6 cellular contexts compared by ENCODE assay signal in genomic region chr16:29453754-29454153, GRCh38. TPM values are rescaled to one million over a fixed set of nuclear protein-coding genes. Genes with fewer than 3 reads are reported as not detected.
DNase-seq lines count a peak whose midpoint lies in the region; ATAC-seq and TF ChIP-seq lines count a peak whose summit lies in the region.
"Not testable (repeated sequence)": the region's sequence is repeated elsewhere in the genome, so short reads cannot be mapped to it uniquely, and the experiment has no call there.
"Had no signal": no experiment of that assay in that cellular context is flagged by ENCODE, and none has a peak within 500 bp of the region (broad histone marks: within the 10 kb centered on the region; RNA-seq: fewer than 3 reads in every experiment).

No MANE protein-coding gene starts in this region.

- H3K4me1 Mint-ChIP-seq in activated T-cell treated with anti-CD3 and anti-CD28 coated beads, Interleukin-2, amount 50 U/mL, for 72 hours (ENCODE audit: low read depth): not testable (repeated sequence)

- intact Hi-C loops in right lobe of liver (cut with DNase I): not testable (repeated sequence)

- TF ChIP-seq CTCF in right lobe of liver (IDR thresholded peaks at IDR 0.05): not testable (repeated sequence)

- ATAC-seq in GM19438 (IDR thresholded peaks at IDR 0.05; ENCODE audit: low read depth, unreplicated experiment): peak; percentile 20
- peak; percentile 9 for ATAC-seq in HG02763 (IDR thresholded peaks at IDR 0.05; ENCODE audit: unreplicated experiment)
- ATAC-seq in HG03439 (IDR thresholded peaks at IDR 0.05; ENCODE audit: unreplicated experiment): peak; percentile 16
- ATAC-seq in activated T-cell treated with anti-CD3 and anti-CD28 coated beads, Interleukin-2, amount 50 U/mL, for 72 hours (replicated peaks in 1 of 2): peak; percentile 12 to 17
- peak; percentile 18 to 39 (median 38) for ATAC-seq in right lobe of liver

- H3K27me3 Mint-ChIP-seq in activated T-cell treated with anti-CD3 and anti-CD28 coated beads, Interleukin-2, amount 50 U/mL, for 72 hours (ENCODE audit: low read depth): not testable (repeated sequence)

- WGBS in right lobe of liver (ENCODE audit: insufficient coverage, low coverage, low lambda C conversion rate, missing lambda C conversion rate): no CpG with 5 or more reads among the region's 21 CpGs

- not testable (repeated sequence) for DNase-seq in activated T-cell treated with anti-CD3 and anti-CD28 coated beads, Interleukin-2, amount 50 U/mL, for 72 hours; right lobe of liver

- H3K4me3 ChIP-seq in right lobe of liver: not testable (repeated sequence)

- TF ChIP-seq POLR2A in right lobe of liver (IDR thresholded peaks at IDR 0.05): not testable (repeated sequence)

- not testable (repeated sequence) for H3K27ac ChIP-seq in right lobe of liver

- not testable (repeated sequence) for H3K9me3 Mint-ChIP-seq in activated T-cell treated with anti-CD3 and anti-CD28 coated beads, Interleukin-2, amount 50 U/mL, for 72 hours

- not testable (repeated sequence) for H3K36me3 ChIP-seq in right lobe of liver

- H3K27ac Mint-ChIP-seq in activated T-cell treated with anti-CD3 and anti-CD28 coated beads, Interleukin-2, amount 50 U/mL, for 72 hours: not testable (repeated sequence)

- H3K4me3 Mint-ChIP-seq in activated T-cell treated with anti-CD3 and anti-CD28 coated beads, Interleukin-2, amount 50 U/mL, for 72 hours: not testable (repeated sequence)

- not testable (repeated sequence) for H3K27me3 ChIP-seq in right lobe of liver

- H3K4me1 ChIP-seq in right lobe of liver: not testable (repeated sequence)

- not testable (repeated sequence) for H3K9me3 ChIP-seq in right lobe of liver

- not testable (repeated sequence) for H3K36me3 Mint-ChIP-seq in activated T-cell treated with anti-CD3 and anti-CD28 coated beads, Interleukin-2, amount 50 U/mL, for 72 hours (ENCODE audit: insufficient read depth in 2 of 2)

RNA-seq across cellular contexts. Expression of gene BOLA2, which starts 0.4 kb away (rescaled TPM):
- 10 to 100 TPM; 12.0 to 14.6 TPM for total RNA-seq in activated T-cell treated with anti-CD3 and anti-CD28 coated beads, Interleukin-2, amount 50 U/mL, for 72 hours
- total RNA-seq in right lobe of liver: 1 to 10 TPM; 1.7 to 6.6 (median 2.7) TPM

RNA-seq across cellular contexts. Expression of gene SLX1B, which starts 0.6 kb away (rescaled TPM):
- 10 to 100 TPM; 44.6 to 78.6 TPM for total RNA-seq in activated T-cell treated with anti-CD3 and anti-CD28 coated beads, Interleukin-2, amount 50 U/mL, for 72 hours
- 10 to 100 TPM; 14.4 to 37.8 (median 25.5) TPM for total RNA-seq in right lobe of liver

RNA-seq across cellular contexts. Expression of gene SULT1A4, which starts 6.0 kb away (rescaled TPM):
- total RNA-seq in activated T-cell treated with anti-CD3 and anti-CD28 coated beads, Interleukin-2, amount 50 U/mL, for 72 hours: 1 to 10 TPM; 1.4 to 2.0 TPM
- 1 to 10 TPM in 4 of 6 experiments, under 1 TPM in 2; 0.33 to 9.9 (median 3.9) TPM for total RNA-seq in right lobe of liver

RNA-seq across cellular contexts. Expression of gene NPIPB11, which starts 47.2 kb away (rescaled TPM):
- 1 to 10 TPM in 1 of 2 donors, under 1 TPM in 1; 0.97 to 1.7 TPM for total RNA-seq in activated T-cell treated with anti-CD3 and anti-CD28 coated beads, Interleukin-2, amount 50 U/mL, for 72 hours
- under 1 TPM; 0.29 to 0.60 (median 0.35) TPM for total RNA-seq in right lobe of liver
- total RNA-seq: skeletal muscle tissue had no signal

RNA-seq across cellular contexts. Expression of gene NPIPB12, which starts 52.5 kb away (rescaled TPM):
- total RNA-seq in activated T-cell treated with anti-CD3 and anti-CD28 coated beads, Interleukin-2, amount 50 U/mL, for 72 hours: 10 to 100 TPM; 81.5 to 90.4 TPM
- 10 to 100 TPM in 5 of 6 experiments, 1 to 10 TPM in 1; 7.3 to 39.3 (median 17.4) TPM for total RNA-seq in right lobe of liver
